In genomic region chr7:11846311-11846710, GRCh38 we compare ENCODE assay signal across 24 cellular contexts. TPM values are rescaled to one million over a fixed set of nuclear protein-coding genes. Genes with fewer than 3 reads are reported as not detected.
"Had no signal": no experiment of that assay in that cellular context is flagged by ENCODE, and none has a peak within 500 bp of the region (broad histone marks: within the 10 kb centered on the region; RNA-seq: fewer than 3 reads in every experiment).

No MANE protein-coding gene starts in this region.

- H3K36me3 Mint-ChIP-seq: activated CD8-positive, alpha-beta memory T cell treated with anti-CD3 and anti-CD28 coated beads, Interleukin-2, amount 10 ng/mL, durations not matched to agents 7 days and 5 days; activated naive CD8-positive, alpha-beta T cell treated with anti-CD3 and anti-CD28 coated beads, Interleukin-2, amount 10 ng/mL, durations not matched to agents 7 days and 5 days; mesothelial cell of epicardium; natural killer cell treated with Interleukin-12 subunit alpha and Interleukin-12 subunit beta and Interleukin-15 and Interleukin-18, amount 100 ng/mL, for 72 hours; stimulated activated naive B cell treated with anti-CD40 and anti-IgM and Interleukin-4, amounts not matched to agents 10 μg/mL and 1 μg/mL and 100 μg/mL, for 72 hours had no signal

- H3K4me1 ChIP-seq: breast epithelium, esophagus squamous epithelium, foreskin keratinocyte, spleen, upper lobe of right lung had no signal

- H3K27ac Mint-ChIP-seq: activated B cell treated with CpG ODN at 0.5 μM for 24 hours; activated CD4-positive, alpha-beta memory T cell treated with anti-CD3 and anti-CD28 coated beads, Interleukin-2, amount 10 ng/mL, durations not matched to agents 7 days and 5 days; activated CD8-positive, alpha-beta memory T cell treated with anti-CD3 and anti-CD28 coated beads, Interleukin-2, amount 10 ng/mL, durations not matched to agents 7 days and 5 days; activated naive CD8-positive, alpha-beta T cell treated with anti-CD3 and anti-CD28 coated beads, Interleukin-2, amount 10 ng/mL, durations not matched to agents 7 days and 5 days; effector memory CD8-positive, alpha-beta T cell; mesothelial cell of epicardium; natural killer cell treated with Interleukin-12 subunit alpha and Interleukin-12 subunit beta and Interleukin-15 and Interleukin-18, amount 100 ng/mL, for 72 hours; stimulated activated naive B cell treated with anti-CD40 and anti-IgM and Interleukin-4, amounts not matched to agents 10 μg/mL and 1 μg/mL and 100 μg/mL, for 72 hours had no signal

- H3K4me3 Mint-ChIP-seq: activated B cell treated with CpG ODN at 0.5 μM for 24 hours; activated CD4-positive, alpha-beta memory T cell treated with anti-CD3 and anti-CD28 coated beads, Interleukin-2, amount 10 ng/mL, durations not matched to agents 7 days and 5 days; activated CD8-positive, alpha-beta memory T cell treated with anti-CD3 and anti-CD28 coated beads, Interleukin-2, amount 10 ng/mL, durations not matched to agents 7 days and 5 days; activated naive CD8-positive, alpha-beta T cell treated with anti-CD3 and anti-CD28 coated beads, Interleukin-2, amount 10 ng/mL, durations not matched to agents 7 days and 5 days; effector memory CD8-positive, alpha-beta T cell; mesothelial cell of epicardium; natural killer cell treated with Interleukin-12 subunit alpha and Interleukin-12 subunit beta and Interleukin-15 and Interleukin-18, amount 100 ng/mL, for 72 hours; stimulated activated naive B cell treated with anti-CD40 and anti-IgM and Interleukin-4, amounts not matched to agents 10 μg/mL and 1 μg/mL and 100 μg/mL, for 72 hours had no signal

- H3K4me2 ChIP-seq: hepatocyte had no signal

- DNase-seq: activated B cell treated with CpG ODN at 0.5 μM for 24 hours; activated CD4-positive, alpha-beta memory T cell treated with anti-CD3 and anti-CD28 coated beads, Interleukin-2, amount 10 ng/mL, durations not matched to agents 7 days and 5 days; activated CD4-positive, alpha-beta T cell treated with anti-CD3 and anti-CD28 coated beads for 48 hours; activated CD8-positive, alpha-beta memory T cell treated with anti-CD3 and anti-CD28 coated beads, Interleukin-2, amount 10 ng/mL, durations not matched to agents 7 days and 5 days; activated naive CD4-positive, alpha-beta T cell; activated naive CD8-positive, alpha-beta T cell treated with anti-CD3 and anti-CD28 coated beads, Interleukin-2, amount 10 ng/mL, durations not matched to agents 7 days and 5 days; aorta; cerebellar nuclear complex; dermis blood vessel endothelial cell; effector memory CD8-positive, alpha-beta T cell; esophagus squamous epithelium; foreskin keratinocyte; nucleus accumbens; posterior cingulate gyrus; sigmoid colon; spleen; stimulated activated naive B cell treated with anti-CD40 and anti-IgM and Interleukin-4, amounts not matched to agents 10 μg/mL and 1 μg/mL and 100 μg/mL, for 72 hours; upper lobe of right lung had no signal

- H3K9me3 Mint-ChIP-seq: activated B cell treated with CpG ODN at 0.5 μM for 24 hours; activated CD4-positive, alpha-beta memory T cell treated with anti-CD3 and anti-CD28 coated beads, Interleukin-2, amount 10 ng/mL, durations not matched to agents 7 days and 5 days; activated naive CD8-positive, alpha-beta T cell treated with anti-CD3 and anti-CD28 coated beads, Interleukin-2, amount 10 ng/mL, durations not matched to agents 7 days and 5 days; effector memory CD8-positive, alpha-beta T cell; stimulated activated naive B cell treated with anti-CD40 and anti-IgM and Interleukin-4, amounts not matched to agents 10 μg/mL and 1 μg/mL and 100 μg/mL, for 72 hours had no signal

- ATAC-seq: activated CD8-positive, alpha-beta memory T cell treated with anti-CD3 and anti-CD28 coated beads, Interleukin-2, amount 10 ng/mL, durations not matched to agents 7 days and 5 days; effector memory CD8-positive, alpha-beta T cell; foreskin keratinocyte; natural killer cell treated with Interleukin-12 subunit alpha and Interleukin-12 subunit beta and Interleukin-15 and Interleukin-18, amount 100 ng/mL, for 72 hours; stimulated activated naive B cell treated with anti-CD40 and anti-IgM and Interleukin-4, amounts not matched to agents 10 μg/mL and 1 μg/mL and 100 μg/mL, for 72 hours; upper lobe of right lung had no signal

- H3K27ac ChIP-seq: breast epithelium, esophagus squamous epithelium, foreskin keratinocyte, hepatocyte, sigmoid colon, spleen, upper lobe of right lung had no signal

- H3K27me3 ChIP-seq: breast epithelium, esophagus squamous epithelium, hepatocyte, sigmoid colon, spleen, upper lobe of right lung had no signal

- H3K9me3 ChIP-seq: breast epithelium, esophagus squamous epithelium, sigmoid colon, upper lobe of right lung had no signal

- H3K4me3 ChIP-seq: breast epithelium, esophagus squamous epithelium, hepatocyte, lung, sigmoid colon, spleen, upper lobe of right lung had no signal

- H3K27me3 Mint-ChIP-seq: activated B cell treated with CpG ODN at 0.5 μM for 24 hours; activated CD4-positive, alpha-beta memory T cell treated with anti-CD3 and anti-CD28 coated beads, Interleukin-2, amount 10 ng/mL, durations not matched to agents 7 days and 5 days; activated CD8-positive, alpha-beta memory T cell treated with anti-CD3 and anti-CD28 coated beads, Interleukin-2, amount 10 ng/mL, durations not matched to agents 7 days and 5 days; activated naive CD8-positive, alpha-beta T cell treated with anti-CD3 and anti-CD28 coated beads, Interleukin-2, amount 10 ng/mL, durations not matched to agents 7 days and 5 days; effector memory CD8-positive, alpha-beta T cell; natural killer cell treated with Interleukin-12 subunit alpha and Interleukin-12 subunit beta and Interleukin-15 and Interleukin-18, amount 100 ng/mL, for 72 hours; stimulated activated naive B cell treated with anti-CD40 and anti-IgM and Interleukin-4, amounts not matched to agents 10 μg/mL and 1 μg/mL and 100 μg/mL, for 72 hours had no signal

- H2AFZ ChIP-seq: hepatocyte had no signal

- H3K79me2 ChIP-seq: hepatocyte had no signal

- H3K36me3 ChIP-seq: esophagus squamous epithelium, sigmoid colon, spleen, upper lobe of right lung had no signal

- H3K4me1 Mint-ChIP-seq: activated B cell treated with CpG ODN at 0.5 μM for 24 hours; activated CD4-positive, alpha-beta memory T cell treated with anti-CD3 and anti-CD28 coated beads, Interleukin-2, amount 10 ng/mL, durations not matched to agents 7 days and 5 days; activated CD8-positive, alpha-beta memory T cell treated with anti-CD3 and anti-CD28 coated beads, Interleukin-2, amount 10 ng/mL, durations not matched to agents 7 days and 5 days; activated naive CD8-positive, alpha-beta T cell treated with anti-CD3 and anti-CD28 coated beads, Interleukin-2, amount 10 ng/mL, durations not matched to agents 7 days and 5 days had no signal

RNA-seq across cellular contexts. Expression of gene THSD7A, which starts 14.3 kb away (rescaled TPM):
- polyA plus RNA-seq: foreskin keratinocyte, keratinocyte had no signal
